Comparison of ENCODE assay signal across 13 cellular contexts in the genomic region with DNA sequence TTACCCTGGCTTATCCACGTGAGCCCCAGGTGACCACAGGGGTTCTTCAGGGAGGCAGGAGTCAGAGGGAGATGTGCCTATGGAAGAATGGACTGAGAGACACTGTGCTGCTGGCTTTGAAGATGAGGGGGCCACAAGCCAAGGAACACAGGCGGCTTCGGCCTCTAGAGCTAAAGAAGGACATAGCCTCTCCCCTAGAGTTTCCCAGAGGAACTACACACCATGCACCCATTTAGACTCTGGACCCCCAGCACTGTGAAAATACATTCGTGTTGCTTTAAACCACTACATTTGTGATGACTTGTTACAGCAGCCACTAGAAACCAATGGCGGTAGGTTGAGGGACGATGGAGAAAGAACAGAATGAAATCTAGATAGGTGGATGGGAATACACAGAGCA. TPM values are rescaled to one million over a fixed set of nuclear protein-coding genes. Genes with fewer than 3 reads are reported as not detected.
A peak's percentile ranks its signal among the peaks of the same experiment; 100 is the strongest.
DNase-seq lines count a peak whose midpoint lies in the region; ATAC-seq, FAIRE-seq and TF ChIP-seq lines count a peak whose summit lies in the region.
"Had no signal": no experiment of that assay in that cellular context is flagged by ENCODE, and none has a peak within 500 bp of the region (broad histone marks: within the 10 kb centered on the region; RNA-seq: fewer than 3 reads in every experiment).

No MANE protein-coding gene starts in this region.

- no peak for FAIRE-seq in HepG2 (lab: Jason Lieb, UNC)

- H3K79me2 ChIP-seq in HepG2 (ENCODE audit: insufficient read depth, low read length): peaks cover 32% of the 10 kb centered on the region
- H3K79me2 ChIP-seq in PC-9 (ENCODE audit: low read depth): peaks cover 41% of the 10 kb centered on the region
- H3K79me2 ChIP-seq in osteoblast (ENCODE audit: insufficient read depth, low read length): peaks cover 62% of the 10 kb centered on the region

- intact Hi-C loops in HepG2 (cut with micrococcal nuclease; ENCODE audit: unreplicated experiment): no loop called here
- intact Hi-C loops in right lobe of liver (cut with DNase I): no loop called here
- intact Hi-C loops in PC-9 (cut with micrococcal nuclease; ENCODE audit: unreplicated experiment): no loop called here

- H3K36me3 Mint-ChIP-seq in endodermal cell (ENCODE audit: low read depth): peaks cover 76% of the 10 kb centered on the region

- no TSS peak for BruUV-seq in HepG2 (replicated peaks; lab: Mats Ljungman, UMichigan)
- BruUV-seq in PC-9 (replicated peaks; lab: Mats Ljungman, UMichigan): no TSS peak

- peaks cover 6% of the 10 kb centered on the region for H3K9me3 Mint-ChIP-seq in endodermal cell

- POLR2A ChIA-PET in HepG2 (lab: Yijun Ruan, JAX): no interaction called here
- POLR2A ChIA-PET in PC-9 (lab: Charles Lee; ENCODE audit: unreplicated experiment): interaction anchor here (0.6 kb wide), 1 partner anchor 323 kb away, joined by 6 read pairs; no protein-coding TSS in a partner anchor

- no peaks in the 10 kb centered on the region for H3K27me3 Mint-ChIP-seq in endodermal cell (ENCODE audit: insufficient read depth)
- H3K27me3 Mint-ChIP-seq: brain had no signal

- TF ChIP-seq EP300 in HepG2 (IDR thresholded peaks at IDR 0.05; ENCODE audit: low read depth in 2 of 2, low read length in 2 of 2) (no peak), HepG2 (CRISPR knock-in tag; IDR thresholded peaks at IDR 0.05; ENCODE audit: borderline replicate concordance) (no peak)

- H3K27me3 ChIP-seq in HepG2 (ENCODE audit: control insufficient read depth in 1 of 2, insufficient read depth in 2 of 2, low read length in 2 of 2) (no peaks in the 10 kb centered on the region), right lobe of liver (no peaks in the 10 kb centered on the region), PC-9 (ENCODE audit: insufficient read depth, low read depth) (no peaks in the 10 kb centered on the region), endodermal cell (ENCODE audit: control insufficient read depth, insufficient read depth, low read length, poor library complexity, severe bottlenecking) (no peaks in the 10 kb centered on the region), osteoblast (ENCODE audit: insufficient read depth, low read length) (no peaks in the 10 kb centered on the region)

- TF ChIP-seq CTCF in HepG2 (CRISPR knock-in tag; IDR thresholded peaks at IDR 0.05): no peak
- TF ChIP-seq CTCF in right lobe of liver (IDR thresholded peaks at IDR 0.05): no peak
- peak; percentile 34; the same call in 1 of the 2 replicates for TF ChIP-seq CTCF in PC-9 (conservative IDR thresholded peaks at IDR 0.05)
- TF ChIP-seq CTCF in endodermal cell (conservative IDR thresholded peaks at IDR 0.05): peak; percentile 52
- TF ChIP-seq CTCF in osteoblast (IDR thresholded peaks at IDR 0.05; ENCODE audit: extremely low read depth, low read depth, low read length): no peak

- H3K9me3 ChIP-seq in HepG2 (ENCODE audit: low read length) (no peaks in the 10 kb centered on the region), right lobe of liver (no peaks in the 10 kb centered on the region), PC-9 (ENCODE audit: insufficient read depth, low read depth) (no peaks in the 10 kb centered on the region), endodermal cell (ENCODE audit: control insufficient read depth, low read length) (no peaks in the 10 kb centered on the region), osteoblast (ENCODE audit: low read depth, low read length) (no peaks in the 10 kb centered on the region)
- H3K9me3 ChIP-seq: thoracic aorta had no signal

- H3K4me2 ChIP-seq in HepG2 (ENCODE audit: low read depth, low read length) (no peak overlapping the region), PC-9 (no peak overlapping the region), osteoblast (ENCODE audit: insufficient read depth, low read length) (no peak overlapping the region)

- no peak overlapping the region for H2AFZ ChIP-seq in HepG2 (ENCODE audit: low read length)
- no peak overlapping the region for H2AFZ ChIP-seq in PC-9
- H2AFZ ChIP-seq in osteoblast (ENCODE audit: low read length): no peak overlapping the region

- CTCF ChIA-PET in HepG2 (lab: Yijun Ruan, JAX; ENCODE audit: low intra/inter-chr PET ratio, low total read pairs) (no interaction called here), PC-9 (lab: Charles Lee) (no interaction called here)

- no peaks in the 10 kb centered on the region for H3K9me2 ChIP-seq in PC-9 (ENCODE audit: insufficient read depth)

- H3K9ac ChIP-seq in HepG2 (ENCODE audit: insufficient read depth, low read depth, low read length) (no peak overlapping the region), endodermal cell (ENCODE audit: extremely low read depth, low read length, poor library complexity, severe bottlenecking) (no peak overlapping the region)

- H3K4me1 ChIP-seq in HepG2 (ENCODE audit: insufficient read depth, low read length): peaks cover 24% of the 10 kb centered on the region
- peaks cover 0 to 29% (median 11%) of the 10 kb centered on the region in 4 donors for H3K4me1 ChIP-seq in right lobe of liver
- no peaks in the 10 kb centered on the region for H3K4me1 ChIP-seq in PC-9 (replicated peaks; ENCODE audit: insufficient read depth)
- H3K4me1 ChIP-seq in endodermal cell (ENCODE audit: control insufficient read depth, insufficient read depth, low read length): no peaks in the 10 kb centered on the region
- H3K4me1 ChIP-seq in osteoblast (ENCODE audit: insufficient read depth, low read length): peaks cover 3% of the 10 kb centered on the region

- in situ Hi-C loops in HepG2 (cut with HindIII; ENCODE audit: extremely low pct_ligation_motif_present, low pct_unique_long_range_greater_than_20kb): no loop called here

- TF ChIP-seq POLR2A in HepG2 (IDR thresholded peaks at IDR 0.05; ENCODE audit: insufficient read depth in 1 of 2, low read depth in 2 of 2, low read length in 2 of 2) (no peak), right lobe of liver (IDR thresholded peaks at IDR 0.05) (no peak)

- H3K36me3 ChIP-seq in HepG2 (replicated peaks in 1 of 2; ENCODE audit: control insufficient read depth in 1 of 2, insufficient read depth in 2 of 2, low read length in 2 of 2) (peaks cover 17 to 37% of the 10 kb centered on the region in 2 experiments), right lobe of liver (peaks cover 0 to 6% (median 0%) of the 10 kb centered on the region in 4 donors), PC-9 (ENCODE audit: low read depth) (peaks cover 49% of the 10 kb centered on the region), endodermal cell (ENCODE audit: control insufficient read depth, insufficient read depth, low read length) (peaks cover 80% of the 10 kb centered on the region), osteoblast (ENCODE audit: insufficient read depth, low read length) (peaks cover 50% of the 10 kb centered on the region)

- no peak for ATAC-seq in HepG2
- ATAC-seq in right lobe of liver: no peak
- ATAC-seq in HG03565 (IDR thresholded peaks at IDR 0.05; ENCODE audit: unreplicated experiment): no peak

- peaks cover 33% of the 10 kb centered on the region for H3F3A ChIP-seq in PC-9 (ENCODE audit: insufficient read depth, low read depth)

- TF ChIP-seq RAD21 in HepG2 (CRISPR knock-in tag; IDR thresholded peaks at IDR 0.05): no peak

- DNase-seq in HepG2 (ENCODE audit: low spot score) (no peak), right lobe of liver (no peak), PC-9 (no peak), endodermal cell (no peak), KG1 (lab: John Stamatoyannopoulos, UW) (no peak), osteoblast (ENCODE audit: insufficient read length, low spot score, missing footprints) (no peak)
- no peak for DNase-seq in activated effector memory CD4-positive, alpha-beta T cell treated with Interleukin-2 at 50 U/mL for 16 hours
- DNase-seq: activated CD4-positive, CD25-positive, alpha-beta regulatory T cell treated with anti-CD3 and anti-CD28 coated beads, Interleukin-2, amount 50 U/mL, for 72 hours; EL; NCI-H1105 treated with DMSO at 0.1 percent for 48 hours had no signal

- H3K27ac ChIP-seq in HepG2 (ENCODE audit: extremely low read length, insufficient read depth, low read length) (no peak overlapping the region), right lobe of liver (no peak overlapping the region), PC-9 (no peak overlapping the region), endodermal cell (ENCODE audit: low read depth, low read length) (no peak overlapping the region), osteoblast (ENCODE audit: low read depth, low read length) (no peak overlapping the region)
- H3K27ac ChIP-seq: thoracic aorta had no signal

- no peak overlapping the region for H3K4me3 ChIP-seq in HepG2 (replicated peaks in 1 of 3; ENCODE audit: insufficient read depth in 1 of 3, low read depth in 2 of 3, low read length in 3 of 3)
- no peak overlapping the region for H3K4me3 ChIP-seq in right lobe of liver
- H3K4me3 ChIP-seq in PC-9: no peak overlapping the region
- no peak overlapping the region for H3K4me3 ChIP-seq in endodermal cell (ENCODE audit: low read length)
- H3K4me3 ChIP-seq in osteoblast (ENCODE audit: insufficient read depth, low read length): no peak overlapping the region
- H3K4me3 ChIP-seq: thoracic aorta had no signal

- no peak overlapping the region for H3K27ac Mint-ChIP-seq in endodermal cell
- H3K27ac Mint-ChIP-seq: brain had no signal

- H3K4me1 Mint-ChIP-seq in endodermal cell: peaks cover 3% of the 10 kb centered on the region

- H4K20me1 ChIP-seq in HepG2 (ENCODE audit: insufficient read depth, low read length): no peaks in the 10 kb centered on the region; the same call in 1 of the 2 replicates
- peaks cover 64% of the 10 kb centered on the region for H4K20me1 ChIP-seq in PC-9 (ENCODE audit: insufficient read depth)
- peaks cover 32% of the 10 kb centered on the region for H4K20me1 ChIP-seq in osteoblast (ENCODE audit: insufficient read depth, low read length)

- over 99% methylated on average over 6 of the region's 6 CpGs for WGBS in HepG2 (ENCODE audit: low lambda C conversion rate)
- WGBS in right lobe of liver (ENCODE audit: insufficient coverage, low coverage, low lambda C conversion rate, missing lambda C conversion rate): 90% methylated on average over 4 of the region's 6 CpGs
- 99 to 100% methylated on average over 5 to 6 of the region's 6 CpGs for WGBS in endodermal cell (ENCODE audit: insufficient coverage in 1 of 2, insufficient read length in 1 of 2), 2 experiments

- no peak overlapping the region for H3K4me3 Mint-ChIP-seq in endodermal cell
- H3K4me3 Mint-ChIP-seq: brain had no signal

RNA-seq across cellular contexts. Expression of a gene that starts 13.7 kb away (rescaled TPM):
- 9.7 and 10.3 TPM in 2 replicates for total RNA-seq in HepG2 (2016; rRNA removed; fragmentation: Illumina TruSeq; extraction: Trizol)
- total RNA-seq in HepG2 (2016; cell fraction: cytosol; rRNA removed; fragmentation: Illumina TruSeq; extraction: Trizol; ENCODE audit: low read depth): 6.1 and 6.2 TPM in 2 replicates
- 7.9 and 10.5 TPM in 2 replicates for total RNA-seq in HepG2 (2016; cell fraction: insoluble cytoplasmic fraction; rRNA removed; fragmentation: Illumina TruSeq; extraction: Trizol)
- 12.6 and 12.7 TPM in 2 replicates for total RNA-seq in HepG2 (2016; cell fraction: membrane; rRNA removed; fragmentation: Illumina TruSeq; extraction: Trizol)
- total RNA-seq in HepG2 (2016; cell fraction: nucleus; rRNA removed; fragmentation: Illumina TruSeq; extraction: Trizol): 4.6 and 7.3 TPM in 2 replicates
- polyA plus RNA-seq in HepG2 (2011; rRNA removed): 4.9 and 5.2 TPM in 2 replicates
- polyA plus RNA-seq in HepG2 (2011; cell fraction: cytosol; rRNA removed): 2.7 and 3.7 TPM in 2 replicates
- 10.1 and 14.5 TPM in 2 replicates for polyA plus RNA-seq in HepG2 (2011; cell fraction: nucleus; rRNA removed)
- polyA plus RNA-seq in HepG2 (2012): 9.9 and 10.1 TPM in 2 replicates
- polyA plus RNA-seq in HepG2 (2016; cell fraction: cytosol; fragmentation: Illumina TruSeq; extraction: Trizol; ENCODE audit: low read depth): 16.0 and 17.0 TPM in 2 replicates
- polyA plus RNA-seq in HepG2 (2016; cell fraction: insoluble cytoplasmic fraction; fragmentation: Illumina TruSeq; extraction: Trizol; ENCODE audit: low read depth): 24.8 and 28.5 TPM in 2 replicates
- 25.8 and 30.2 TPM in 2 replicates for polyA plus RNA-seq in HepG2 (2016; cell fraction: membrane; fragmentation: Illumina TruSeq; extraction: Trizol; ENCODE audit: low read depth)
- 25.5 and 26.1 TPM in 2 replicates for polyA plus RNA-seq in HepG2 (2016; cell fraction: nucleus; fragmentation: Illumina TruSeq; extraction: Trizol; ENCODE audit: insufficient read depth, low read depth)
- polyA minus RNA-seq in HepG2 (2011; rRNA and poly(A)+ RNA removed; ENCODE audit: low replicate concordance): 3.5 and 5.9 TPM in 2 replicates
- polyA minus RNA-seq in HepG2 (2011; cell fraction: cytosol; rRNA and poly(A)+ RNA removed): 2.2 and 2.5 TPM in 2 replicates
- polyA minus RNA-seq in HepG2 (2011; cell fraction: nucleus; rRNA and poly(A)+ RNA removed): 3.1 and 3.4 TPM in 2 replicates
- 1,000 to 10,000 TPM in 1 of 6 experiments, 100 to 1,000 TPM in 5; 475 to 1,724 (median 619) TPM for total RNA-seq in right lobe of liver
- 15.3 and 19.2 TPM in 2 replicates for total RNA-seq in PC-9 (2021)
- 10 to 100 TPM in 1 of 2 donors, 1 to 10 TPM in 1; 7.4 to 12.0 TPM for total RNA-seq in endodermal cell
- polyA plus RNA-seq in endodermal cell (2013, experiment 1 of 2): 11.8 TPM
- polyA plus RNA-seq in endodermal cell (2013, experiment 2 of 2): 9.1 TPM
- 6.2 and 8.3 TPM in 2 replicates for total RNA-seq in osteoblast

RNA-seq across cellular contexts. Expression of a gene that starts 14.0 kb away (rescaled TPM):
- total RNA-seq in HepG2 (2016; rRNA removed; fragmentation: Illumina TruSeq; extraction: Trizol): 41.5 and 42.1 TPM in 2 replicates
- 8.4 TPM in 2 replicates for total RNA-seq in HepG2 (2016; cell fraction: cytosol; rRNA removed; fragmentation: Illumina TruSeq; extraction: Trizol; ENCODE audit: low read depth)
- 36.6 and 41.1 TPM in 2 replicates for total RNA-seq in HepG2 (2016; cell fraction: insoluble cytoplasmic fraction; rRNA removed; fragmentation: Illumina TruSeq; extraction: Trizol)
- total RNA-seq in HepG2 (2016; cell fraction: membrane; rRNA removed; fragmentation: Illumina TruSeq; extraction: Trizol): 28.0 TPM in 2 replicates
- 19.5 and 21.5 TPM in 2 replicates for total RNA-seq in HepG2 (2016; cell fraction: nucleus; rRNA removed; fragmentation: Illumina TruSeq; extraction: Trizol)
- polyA plus RNA-seq in HepG2 (2011; rRNA removed): 15.4 and 16.5 TPM in 2 replicates
- polyA plus RNA-seq in HepG2 (2011; cell fraction: cytosol; rRNA removed): 9.8 and 11.5 TPM in 2 replicates
- 18.0 and 18.7 TPM in 2 replicates for polyA plus RNA-seq in HepG2 (2011; cell fraction: nucleus; rRNA removed)
- 24.2 and 25.4 TPM in 2 replicates for polyA plus RNA-seq in HepG2 (2012)
- polyA plus RNA-seq in HepG2 (2016; cell fraction: cytosol; fragmentation: Illumina TruSeq; extraction: Trizol; ENCODE audit: low read depth): 4.2 and 4.3 TPM in 2 replicates
- 40.3 and 48.5 TPM in 2 replicates for polyA plus RNA-seq in HepG2 (2016; cell fraction: insoluble cytoplasmic fraction; fragmentation: Illumina TruSeq; extraction: Trizol; ENCODE audit: low read depth)
- polyA plus RNA-seq in HepG2 (2016; cell fraction: membrane; fragmentation: Illumina TruSeq; extraction: Trizol; ENCODE audit: low read depth): 12.2 and 12.4 TPM in 2 replicates
- polyA plus RNA-seq in HepG2 (2016; cell fraction: nucleus; fragmentation: Illumina TruSeq; extraction: Trizol; ENCODE audit: insufficient read depth, low read depth): 48.6 and 52.6 TPM in 2 replicates
- polyA minus RNA-seq in HepG2 (2011; rRNA and poly(A)+ RNA removed; ENCODE audit: low replicate concordance): 14.5 and 30.4 TPM in 2 replicates
- 9.9 and 10.3 TPM in 2 replicates for polyA minus RNA-seq in HepG2 (2011; cell fraction: cytosol; rRNA and poly(A)+ RNA removed)
- polyA minus RNA-seq in HepG2 (2011; cell fraction: nucleus; rRNA and poly(A)+ RNA removed): 7.8 and 8.9 TPM in 2 replicates
- total RNA-seq in right lobe of liver: 10 to 100 TPM in 5 of 6 experiments, 1 to 10 TPM in 1; 9.3 to 55.5 (median 32.6) TPM
- 66.8 and 101 TPM in 2 replicates for total RNA-seq in PC-9 (2021)
- total RNA-seq in endodermal cell: 10 to 100 TPM; 84.9 to 96.4 TPM
- polyA plus RNA-seq in endodermal cell (2013, experiment 1 of 2): 80.0 TPM
- 78.3 TPM for polyA plus RNA-seq in endodermal cell (2013, experiment 2 of 2)
- 21.2 and 22.8 TPM in 2 replicates for total RNA-seq in osteoblast

RNA-seq across cellular contexts. Expression of a gene that starts 18.6 kb away (rescaled TPM):
- total RNA-seq in HepG2 (2016; rRNA removed; fragmentation: Illumina TruSeq; extraction: Trizol) (not detected in 2 replicates), right lobe of liver (1 to 10 TPM in 2 of 6 experiments, under 1 TPM in 1, not detected in 3; 0.56 to 4.2 (median 1.0) TPM), PC-9 (2021) (0.85 TPM in 1 of 2 replicates, not detected in the other), endodermal cell (under 1 TPM in 1 of 2 donors, not detected in 1; 0.97 TPM), osteoblast (0.29 and 1.4 TPM in 2 replicates)
- total RNA-seq in HepG2 (2016; cell fraction: cytosol; rRNA removed; fragmentation: Illumina TruSeq; extraction: Trizol; ENCODE audit: low read depth): not detected in 2 replicates
- total RNA-seq in HepG2 (2016; cell fraction: insoluble cytoplasmic fraction; rRNA removed; fragmentation: Illumina TruSeq; extraction: Trizol): 0.18 and 0.30 TPM in 2 replicates
- not detected in 2 replicates for total RNA-seq in HepG2 (2016; cell fraction: membrane; rRNA removed; fragmentation: Illumina TruSeq; extraction: Trizol)
- not detected in 2 replicates for total RNA-seq in HepG2 (2016; cell fraction: nucleus; rRNA removed; fragmentation: Illumina TruSeq; extraction: Trizol)
- not detected in 2 replicates for polyA plus RNA-seq in HepG2 (2011; rRNA removed)
- polyA plus RNA-seq in HepG2 (2011; cell fraction: cytosol; rRNA removed): 0.08 TPM in 1 of 2 replicates, not detected in the other
- 0.16 and 0.28 TPM in 2 replicates for polyA plus RNA-seq in HepG2 (2011; cell fraction: nucleus; rRNA removed)
- polyA plus RNA-seq in HepG2 (2012): 0.50 TPM in 1 of 2 replicates, not detected in the other
- polyA plus RNA-seq in HepG2 (2016; cell fraction: cytosol; fragmentation: Illumina TruSeq; extraction: Trizol; ENCODE audit: low read depth): 0.29 TPM in 1 of 2 replicates, not detected in the other
- polyA plus RNA-seq in HepG2 (2016; cell fraction: insoluble cytoplasmic fraction; fragmentation: Illumina TruSeq; extraction: Trizol; ENCODE audit: low read depth): not detected in 2 replicates
- not detected in 2 replicates for polyA plus RNA-seq in HepG2 (2016; cell fraction: membrane; fragmentation: Illumina TruSeq; extraction: Trizol; ENCODE audit: low read depth)
- not detected in 2 replicates for polyA plus RNA-seq in HepG2 (2016; cell fraction: nucleus; fragmentation: Illumina TruSeq; extraction: Trizol; ENCODE audit: insufficient read depth, low read depth)
- polyA minus RNA-seq in HepG2 (2011; rRNA and poly(A)+ RNA removed; ENCODE audit: low replicate concordance): 0.09 TPM in 1 of 2 replicates, not detected in the other
- not detected in 2 replicates for polyA minus RNA-seq in HepG2 (2011; cell fraction: cytosol; rRNA and poly(A)+ RNA removed)
- polyA minus RNA-seq in HepG2 (2011; cell fraction: nucleus; rRNA and poly(A)+ RNA removed): not detected in 2 replicates
- 0.68 TPM for polyA plus RNA-seq in endodermal cell (2013, experiment 1 of 2)
- 0.95 TPM for polyA plus RNA-seq in endodermal cell (2013, experiment 2 of 2)

RNA-seq across cellular contexts. Expression of a gene that starts 37.8 kb away (rescaled TPM):
- total RNA-seq in HepG2 (2016; rRNA removed; fragmentation: Illumina TruSeq; extraction: Trizol) (3.6 and 9.7 TPM in 2 replicates), right lobe of liver (10 to 100 TPM; 12.6 to 38.1 (median 27.8) TPM), PC-9 (2021) (52.1 and 62.3 TPM in 2 replicates), endodermal cell (10 to 100 TPM; 40.7 to 47.3 TPM), osteoblast (21.4 and 26.5 TPM in 2 replicates)
- 3.6 and 4.6 TPM in 2 replicates for total RNA-seq in HepG2 (2016; cell fraction: cytosol; rRNA removed; fragmentation: Illumina TruSeq; extraction: Trizol; ENCODE audit: low read depth)
- 4.5 and 10.0 TPM in 2 replicates for total RNA-seq in HepG2 (2016; cell fraction: insoluble cytoplasmic fraction; rRNA removed; fragmentation: Illumina TruSeq; extraction: Trizol)
- 7.6 and 8.5 TPM in 2 replicates for total RNA-seq in HepG2 (2016; cell fraction: membrane; rRNA removed; fragmentation: Illumina TruSeq; extraction: Trizol)
- total RNA-seq in HepG2 (2016; cell fraction: nucleus; rRNA removed; fragmentation: Illumina TruSeq; extraction: Trizol): 8.6 and 13.7 TPM in 2 replicates
- polyA plus RNA-seq in HepG2 (2011; rRNA removed): 16.9 and 21.6 TPM in 2 replicates
- polyA plus RNA-seq in HepG2 (2011; cell fraction: cytosol; rRNA removed): 7.9 and 12.0 TPM in 2 replicates
- 83.8 and 108 TPM in 2 replicates for polyA plus RNA-seq in HepG2 (2011; cell fraction: nucleus; rRNA removed)
- 19.0 and 23.3 TPM in 2 replicates for polyA plus RNA-seq in HepG2 (2012)
- polyA plus RNA-seq in HepG2 (2016; cell fraction: cytosol; fragmentation: Illumina TruSeq; extraction: Trizol; ENCODE audit: low read depth): 4.7 and 5.1 TPM in 2 replicates
- 10.7 and 15.1 TPM in 2 replicates for polyA plus RNA-seq in HepG2 (2016; cell fraction: insoluble cytoplasmic fraction; fragmentation: Illumina TruSeq; extraction: Trizol; ENCODE audit: low read depth)
- 9.3 and 10.8 TPM in 2 replicates for polyA plus RNA-seq in HepG2 (2016; cell fraction: membrane; fragmentation: Illumina TruSeq; extraction: Trizol; ENCODE audit: low read depth)
- polyA plus RNA-seq in HepG2 (2016; cell fraction: nucleus; fragmentation: Illumina TruSeq; extraction: Trizol; ENCODE audit: insufficient read depth, low read depth): 45.7 and 46.6 TPM in 2 replicates
- polyA minus RNA-seq in HepG2 (2011; rRNA and poly(A)+ RNA removed; ENCODE audit: low replicate concordance): 14.8 and 17.4 TPM in 2 replicates
- polyA minus RNA-seq in HepG2 (2011; cell fraction: cytosol; rRNA and poly(A)+ RNA removed): 9.8 and 11.2 TPM in 2 replicates
- 16.0 and 24.2 TPM in 2 replicates for polyA minus RNA-seq in HepG2 (2011; cell fraction: nucleus; rRNA and poly(A)+ RNA removed)
- polyA plus RNA-seq in endodermal cell (2013, experiment 1 of 2): 35.5 TPM
- polyA plus RNA-seq in endodermal cell (2013, experiment 2 of 2): 29.4 TPM

RNA-seq across cellular contexts. Expression of a gene that starts 38.1 kb away (rescaled TPM):
- total RNA-seq in HepG2 (2016; rRNA removed; fragmentation: Illumina TruSeq; extraction: Trizol) (10.9 and 13.5 TPM in 2 replicates), right lobe of liver (10 to 100 TPM; 18.2 to 27.0 (median 22.4) TPM), PC-9 (2021) (109 and 143 TPM in 2 replicates), endodermal cell (10 to 100 TPM; 41.3 to 47.0 TPM), osteoblast (13.3 and 13.4 TPM in 2 replicates)
- total RNA-seq in HepG2 (2016; cell fraction: cytosol; rRNA removed; fragmentation: Illumina TruSeq; extraction: Trizol; ENCODE audit: low read depth): 6.3 and 7.3 TPM in 2 replicates
- 10.3 and 14.9 TPM in 2 replicates for total RNA-seq in HepG2 (2016; cell fraction: insoluble cytoplasmic fraction; rRNA removed; fragmentation: Illumina TruSeq; extraction: Trizol)
- total RNA-seq in HepG2 (2016; cell fraction: membrane; rRNA removed; fragmentation: Illumina TruSeq; extraction: Trizol): 14.8 and 16.5 TPM in 2 replicates
- total RNA-seq in HepG2 (2016; cell fraction: nucleus; rRNA removed; fragmentation: Illumina TruSeq; extraction: Trizol): 12.4 and 13.6 TPM in 2 replicates
- 27.8 and 30.0 TPM in 2 replicates for polyA plus RNA-seq in HepG2 (2011; rRNA removed)
- 29.0 and 32.7 TPM in 2 replicates for polyA plus RNA-seq in HepG2 (2011; cell fraction: cytosol; rRNA removed)
- polyA plus RNA-seq in HepG2 (2011; cell fraction: nucleus; rRNA removed): 56.2 and 76.4 TPM in 2 replicates
- 19.5 and 19.7 TPM in 2 replicates for polyA plus RNA-seq in HepG2 (2012)
- polyA plus RNA-seq in HepG2 (2016; cell fraction: cytosol; fragmentation: Illumina TruSeq; extraction: Trizol; ENCODE audit: low read depth): 22.7 and 24.3 TPM in 2 replicates
- 43.5 and 52.7 TPM in 2 replicates for polyA plus RNA-seq in HepG2 (2016; cell fraction: insoluble cytoplasmic fraction; fragmentation: Illumina TruSeq; extraction: Trizol; ENCODE audit: low read depth)
- polyA plus RNA-seq in HepG2 (2016; cell fraction: membrane; fragmentation: Illumina TruSeq; extraction: Trizol; ENCODE audit: low read depth): 46.7 and 51.1 TPM in 2 replicates
- 55.9 and 59.4 TPM in 2 replicates for polyA plus RNA-seq in HepG2 (2016; cell fraction: nucleus; fragmentation: Illumina TruSeq; extraction: Trizol; ENCODE audit: insufficient read depth, low read depth)
- 25.3 and 37.7 TPM in 2 replicates for polyA minus RNA-seq in HepG2 (2011; rRNA and poly(A)+ RNA removed; ENCODE audit: low replicate concordance)
- 13.0 and 14.0 TPM in 2 replicates for polyA minus RNA-seq in HepG2 (2011; cell fraction: cytosol; rRNA and poly(A)+ RNA removed)
- 21.9 and 22.5 TPM in 2 replicates for polyA minus RNA-seq in HepG2 (2011; cell fraction: nucleus; rRNA and poly(A)+ RNA removed)
- 29.0 TPM for polyA plus RNA-seq in endodermal cell (2013, experiment 1 of 2)
- polyA plus RNA-seq in endodermal cell (2013, experiment 2 of 2): 26.6 TPM

Comparison
In these comparisons a context has a peak if more than half of its experiments do, and no peak if none do; other contexts are left out.
1. RNA of a gene that starts 13.7 kb away (total RNA-seq): 475 to 1,724 TPM in right lobe of liver; 15.3 to 19.2 TPM in PC-9, 7.4 to 12.0 TPM in endodermal cell, 4.6 to 12.7 TPM in HepG2 and 6.2 to 8.3 TPM in osteoblast; every median in the first group is over 10 times any median in the second.
2. CTCF ChIP-seq: peak in PC-9 (single experiment) and endodermal cell (single experiment); none in HepG2 (single experiment), right lobe of liver (0 of 4) and osteoblast (single experiment).